ENCODE assay signal across 26 cellular contexts in the genomic region with DNA sequence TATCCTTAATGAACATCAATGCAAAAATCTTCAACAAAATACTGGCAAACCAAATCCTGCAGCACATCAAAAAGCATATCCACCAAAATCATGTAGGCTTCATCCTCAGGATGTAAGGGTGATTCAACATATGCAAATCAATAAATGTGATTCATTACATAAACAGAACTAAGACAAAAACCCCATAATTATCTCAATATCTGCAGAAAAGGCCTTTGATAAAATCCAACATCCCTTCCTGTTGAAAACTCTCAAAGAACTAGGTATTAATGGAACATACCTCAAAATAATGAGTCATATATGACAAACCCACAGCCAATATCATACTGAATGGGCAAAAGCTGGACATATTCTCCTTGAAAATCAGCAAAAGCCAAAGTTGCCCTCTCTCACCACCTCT.
"Had no signal": no experiment of that assay in that cellular context is flagged by ENCODE, and none has a peak within 500 bp of the region (broad histone marks: within the 10 kb centered on the region; RNA-seq: fewer than 3 reads in every experiment).

No MANE protein-coding gene starts in this region.

- H3K27ac ChIP-seq: neutrophil, ovary, right lobe of liver, vagina had no signal

- H3K36me3 ChIP-seq: neutrophil, ovary, right lobe of liver, vagina had no signal

- ATAC-seq: activated CD8-positive, alpha-beta T cell treated with anti-CD3 and anti-CD28 coated beads for 36 hours; activated T-cell treated with anti-CD3 and anti-CD28 coated beads, Interleukin-2, amount 50 U/mL, for 4 hours; activated T-helper 17 cell treated with anti-CD3 and anti-CD28 coated beads, Interleukin-2, amount 50 U/mL, for 72 hours; left colon; right lobe of liver had no signal

- H3K27me3 ChIP-seq: neutrophil, ovary, right lobe of liver, vagina had no signal

- H3K36me3 Mint-ChIP-seq: mesothelial cell of epicardium, type B pancreatic cell had no signal

- DNase-seq: activated CD4-positive, alpha-beta T cell treated with anti-CD3 and anti-CD28 coated beads for 1 hour; activated CD4-positive, alpha-beta T cell treated with anti-CD3 and anti-CD28 coated beads, Interleukin-2, amount 10 ng/mL, durations not matched to agents 7 days and 5 days; activated CD8-positive, alpha-beta T cell treated with anti-CD3 and anti-CD28 coated beads for 36 hours; activated gamma-delta T cell treated with Interleukin-2 at 50 U/mL for 16 hours; activated naive CD4-positive, alpha-beta T cell treated with anti-CD3 and anti-CD28 coated beads, Interleukin-2, amount 50 U/mL, for 16 hours; activated T-cell treated with anti-CD3 and anti-CD28 coated beads, Interleukin-2, amount 50 U/mL, for 4 hours; amniotic stem cell; effector CD8-positive, alpha-beta T cell; erythroblast; head of caudate nucleus; hippocampal formation; kidney; left colon; naive B cell; nephron progenitor cell; ovary; right lobe of liver; stimulated activated CD4-positive, alpha-beta T cell treated with anti-CD3 and anti-CD28 coated beads, Interleukin-2, amount 100 ng/mL, for 48 hours; T-helper 2 cell had no signal

- H3K4me1 Mint-ChIP-seq: activated CD4-positive, alpha-beta T cell treated with anti-CD3 and anti-CD28 coated beads, Interleukin-2, amount 10 ng/mL, durations not matched to agents 7 days and 5 days; activated T-helper 17 cell treated with anti-CD3 and anti-CD28 coated beads, Interleukin-2, amount 50 U/mL, for 72 hours; mesothelial cell of epicardium; naive B cell; nephron progenitor cell had no signal

- H3K27me3 Mint-ChIP-seq: activated CD4-positive, alpha-beta T cell treated with anti-CD3 and anti-CD28 coated beads, Interleukin-2, amount 10 ng/mL, durations not matched to agents 7 days and 5 days; activated CD8-positive, alpha-beta T cell treated with anti-CD3 and anti-CD28 coated beads for 36 hours; activated T-helper 17 cell treated with anti-CD3 and anti-CD28 coated beads, Interleukin-2, amount 50 U/mL, for 72 hours; progenitor cell of endocrine pancreas; stimulated activated naive CD8-positive, alpha-beta T cell treated with anti-CD3 and anti-CD28 coated beads, Interleukin-15, Interleukin-2, amounts not matched to agents 100 ng/mL and 50 ng/mL, for 24 hours; type B pancreatic cell had no signal

- H3K4me3 Mint-ChIP-seq: activated CD4-positive, alpha-beta T cell treated with anti-CD3 and anti-CD28 coated beads, Interleukin-2, amount 10 ng/mL, durations not matched to agents 7 days and 5 days; activated CD8-positive, alpha-beta T cell treated with anti-CD3 and anti-CD28 coated beads for 36 hours; activated T-cell treated with anti-CD3 and anti-CD28 coated beads, Interleukin-2, amount 50 U/mL, for 4 hours; activated T-helper 17 cell treated with anti-CD3 and anti-CD28 coated beads, Interleukin-2, amount 50 U/mL, for 72 hours; mesothelial cell of epicardium; naive B cell; nephron progenitor cell; stimulated activated naive CD8-positive, alpha-beta T cell treated with anti-CD3 and anti-CD28 coated beads, Interleukin-15, Interleukin-2, amounts not matched to agents 100 ng/mL and 50 ng/mL, for 24 hours; type B pancreatic cell had no signal

- H3K9me3 ChIP-seq: neutrophil, ovary, right lobe of liver, vagina had no signal

- H3K4me3 ChIP-seq: ovary, right lobe of liver, vagina had no signal

- H3K27ac Mint-ChIP-seq: activated CD4-positive, alpha-beta T cell treated with anti-CD3 and anti-CD28 coated beads, Interleukin-2, amount 10 ng/mL, durations not matched to agents 7 days and 5 days; activated CD8-positive, alpha-beta T cell treated with anti-CD3 and anti-CD28 coated beads for 36 hours; activated T-helper 17 cell treated with anti-CD3 and anti-CD28 coated beads, Interleukin-2, amount 50 U/mL, for 72 hours; mesothelial cell of epicardium; naive B cell; nephron progenitor cell; progenitor cell of endocrine pancreas; stimulated activated naive CD8-positive, alpha-beta T cell treated with anti-CD3 and anti-CD28 coated beads, Interleukin-15, Interleukin-2, amounts not matched to agents 100 ng/mL and 50 ng/mL, for 24 hours; type B pancreatic cell had no signal

- H3K4me1 ChIP-seq: right lobe of liver, vagina had no signal
